Comparison of ENCODE assay signal across 1 cellular context in genomic region chr21:29671728-29672127, GRCh38.
TF ChIP-seq lines count a peak whose summit lies in the region.

No MANE protein-coding gene starts in this region.

TF ChIP-seq in K562, 482 proteins besides CTCF, POLR2A, EP300 and RAD21 (continued from another document):
- TF ChIP-seq ZBTB11 (CRISPR knock-in tag; IDR thresholded peaks at IDR 0.05) = 0 out of 6 replicates have a peak, but pooled peaks of 1 of the 3 experiments have one; percentile 17
